In genomic region chr12:113152835-113153814, GRCh38 we compare ENCODE assay signal across 8 cellular contexts. TPM values are rescaled to one million over a fixed set of nuclear protein-coding genes. Genes with fewer than 3 reads are reported as not detected.
DNase-seq lines count a peak whose midpoint lies in the region; ATAC-seq, FAIRE-seq and TF ChIP-seq lines count a peak whose summit lies in the region.

No MANE protein-coding gene starts in this region.

- in situ Hi-C loops in IMR-90 (cut with MboI; ENCODE audit: low sequenced_read_pairs): no loop called here

- TF ChIP-seq RAD21 in IMR-90 (IDR thresholded peaks at IDR 0.05; ENCODE audit: low read length): peak; percentile 47

- no TSS peak for BruUV-seq in IMR-90 (replicated peaks; lab: Mats Ljungman, UMichigan)
- no TSS peak for BruUV-seq in PC-9 (replicated peaks; lab: Mats Ljungman, UMichigan)

- DNase-seq in GM18507 (ENCODE audit: extremely low spot score, insufficient read length, low read depth): peak; percentile 62
- DNase-seq in IMR-90: peak; percentile 65
- peak; percentile 67 to 81 for DNase-seq in PC-9
- DNase-seq in activated T-helper 1 cell treated with Interleukin-2 at 50 U/mL for 16 hours (ENCODE audit: low read depth): peak; percentile 44
- DNase-seq in fibroblast of mammary gland (ENCODE audit: low read depth): peak; percentile 70
- no peak for DNase-seq in natural killer cell
- peak; percentile 55 for DNase-seq in stromal cell of bone marrow (ENCODE audit: low read depth)

- H2AK5ac ChIP-seq in IMR-90 (ENCODE audit: low read depth, low read length): no peak overlapping the region

- peak overlapping the region; percentile 28 for H2AK9ac ChIP-seq in IMR-90 (replicated peaks; ENCODE audit: low read depth, low read length, poor library complexity)

- H2BK5ac ChIP-seq in IMR-90 (ENCODE audit: low read depth, low read length, poor library complexity, severe bottlenecking): no peak overlapping the region

- H3K36me3 Mint-ChIP-seq in natural killer cell: peaks cover 9% of the 10 kb centered on the region

- H3K79me1 ChIP-seq in IMR-90 (ENCODE audit: low read depth in 1 of 2, low read length in 2 of 2): no peaks in the 10 kb centered on the region

- peak overlapping the region; percentile 69 for H3K4me2 ChIP-seq in IMR-90 (ENCODE audit: low read depth, low read length)
- H3K4me2 ChIP-seq in PC-9: peak overlapping the region; percentile 81

- no peak overlapping the region for H4K5ac ChIP-seq in IMR-90 (ENCODE audit: low read depth, low read length)

- no peak overlapping the region for H3K27ac Mint-ChIP-seq in natural killer cell

- ATAC-seq in IMR-90 (ENCODE audit: low read depth) (peak; percentile 82), natural killer cell (peak; percentile 48 to 65 (median 61))

- FAIRE-seq in GM18507 (lab: Jason Lieb, UNC): peak; percentile 83

- H3K9me3 ChIP-seq in IMR-90 (ENCODE audit: control insufficient read depth, insufficient read depth, low read length): no peaks in the 10 kb centered on the region
- no peaks in the 10 kb centered on the region for H3K9me3 ChIP-seq in PC-9 (ENCODE audit: insufficient read depth, low read depth)

- POLR2A ChIA-PET in IMR-90 (lab: Charles Lee; ENCODE audit: unreplicated experiment) (no interaction called here), PC-9 (lab: Charles Lee; ENCODE audit: unreplicated experiment) (interaction anchor here (0.6 to 0.7 kb wide), 4 partner anchors 55 to 1567 kb away, joined by 3 to 14 read pairs (median 6); no protein-coding TSS in a partner anchor)

- TF ChIP-seq POLR2A in IMR-90 (IDR thresholded peaks at IDR 0.05; ENCODE audit: low read depth, low read length): no peak

- TF ChIP-seq CTCF in IMR-90 (conservative IDR thresholded peaks at IDR 0.05; ENCODE audit: low read depth, low read length) (peak; percentile 48), PC-9 (conservative IDR thresholded peaks at IDR 0.05) (peak; percentile 56), fibroblast of mammary gland (conservative IDR thresholded peaks at IDR 0.05; ENCODE audit: control insufficient read depth, insufficient read depth, low read depth, low read length) (peak; percentile 38), natural killer cell (IDR thresholded peaks at IDR 0.05) (no peak)

- WGBS in IMR-90 (ENCODE audit: extremely low coverage in 2 of 2, insufficient read length in 1 of 2), 2 experiments: 2% methylated on average over 38 of the region's 70 CpGs; no CpG with 5 or more reads in 1 of the 2 experiments

- no peak overlapping the region for H3K56ac ChIP-seq in IMR-90 (ENCODE audit: extremely low read depth, insufficient read depth, low read length)

- H3K23ac ChIP-seq in IMR-90 (ENCODE audit: low read depth, low read length): no peak overlapping the region

- H4K8ac ChIP-seq in IMR-90 (ENCODE audit: low read depth in 2 of 2, low read length in 2 of 2): no peak overlapping the region

- H3K36me3 ChIP-seq in ACC112 (ENCODE audit: insufficient read depth, low read length): no peaks in the 10 kb centered on the region
- peaks cover 4% of the 10 kb centered on the region; the same call in 1 of the 2 replicates for H3K36me3 ChIP-seq in IMR-90 (ENCODE audit: control insufficient read depth, insufficient read depth, low read length)
- H3K36me3 ChIP-seq in PC-9 (ENCODE audit: low read depth): no peaks in the 10 kb centered on the region

- no peaks in the 10 kb centered on the region for H3K9me1 ChIP-seq in IMR-90 (ENCODE audit: insufficient read depth, low read length)

- no peaks in the 10 kb centered on the region for H4K20me1 ChIP-seq in IMR-90 (ENCODE audit: insufficient read depth, low read length)
- no peaks in the 10 kb centered on the region for H4K20me1 ChIP-seq in PC-9 (ENCODE audit: insufficient read depth)

- H3K27me3 ChIP-seq in ACC112 (ENCODE audit: insufficient read depth, low read length) (peaks cover 33% of the 10 kb centered on the region), IMR-90 (ENCODE audit: control insufficient read depth, insufficient read depth, low read length) (peaks cover 46% of the 10 kb centered on the region), PC-9 (ENCODE audit: insufficient read depth, low read depth) (no peaks in the 10 kb centered on the region)

- intact Hi-C loops in IMR-90 (cut with micrococcal nuclease) (loop anchor here (1.0 to 5.0 kb wide), 2 partner anchors 105 to 161 kb away; no protein-coding TSS in a partner anchor), PC-9 (cut with micrococcal nuclease; ENCODE audit: unreplicated experiment) (loop anchor here (1.0 to 10.0 kb wide), 5 partner anchors 18 to 248 kb away; partner anchors contain the start of genes OAS1 and RASAL1), natural killer cell (cut with micrococcal nuclease) (no loop called here)

- H3K9me2 ChIP-seq in PC-9 (ENCODE audit: insufficient read depth): no peaks in the 10 kb centered on the region

- peaks cover 19% of the 10 kb centered on the region; the same call in 1 of the 2 replicates for H3F3A ChIP-seq in PC-9 (ENCODE audit: insufficient read depth, low read depth)

- peaks cover 8 to 17% of the 10 kb centered on the region in 2 donors for H3K4me1 Mint-ChIP-seq in natural killer cell

- peaks cover 18 to 29% of the 10 kb centered on the region in 2 donors for H3K27me3 Mint-ChIP-seq in natural killer cell (ENCODE audit: low read depth in 2 of 2)

- peaks cover 11% of the 10 kb centered on the region for H3K4me1 ChIP-seq in ACC112 (ENCODE audit: control insufficient read depth, insufficient read depth, low read length, unreplicated experiment)
- H3K4me1 ChIP-seq in IMR-90 (ENCODE audit: control insufficient read depth, insufficient read depth, low read length): peaks cover 2% of the 10 kb centered on the region; the same call in 1 of the 2 replicates
- H3K4me1 ChIP-seq in PC-9 (replicated peaks; ENCODE audit: insufficient read depth): peaks cover 18% of the 10 kb centered on the region; the same call in 1 of the 2 replicates

- H3K4me3 Mint-ChIP-seq in natural killer cell: peak overlapping the region; percentile 81

- H3K79me2 ChIP-seq in ACC112 (ENCODE audit: control insufficient read depth, insufficient read depth, low read length, unreplicated experiment) (no peaks in the 10 kb centered on the region), PC-9 (ENCODE audit: low read depth) (no peaks in the 10 kb centered on the region)

- H3K9me3 Mint-ChIP-seq in natural killer cell: no peaks in the 10 kb centered on the region

- H3K4me3 ChIP-seq in ACC112 (ENCODE audit: low read depth, low read length): peak overlapping the region; percentile 70
- H3K4me3 ChIP-seq in IMR-90 (ENCODE audit: insufficient read depth, low read depth, low read length): no peak overlapping the region
- peak overlapping the region; percentile 61 for H3K4me3 ChIP-seq in PC-9
- H3K4me3 ChIP-seq in fibroblast of mammary gland (ENCODE audit: control insufficient read depth, low read depth, low read length): no peak overlapping the region

- H3K18ac ChIP-seq in IMR-90 (ENCODE audit: low read depth, low read length): no peak overlapping the region

- H3K27ac ChIP-seq in ACC112 (ENCODE audit: low read depth, low read length) (no peak overlapping the region), IMR-90 (ENCODE audit: insufficient read depth, low read length) (no peak overlapping the region), PC-9 (no peak overlapping the region)

- H3K14ac ChIP-seq in IMR-90 (replicated peaks; ENCODE audit: low read depth, low read length): no peak overlapping the region

- H2BK20ac ChIP-seq in IMR-90 (ENCODE audit: low read depth, low read length): no peak overlapping the region

- dilution Hi-C loops in IMR-90 (cut with HindIII; ENCODE audit: low sequenced_read_pairs, unreplicated experiment): no loop called here

- no peak overlapping the region for H3K9ac ChIP-seq in IMR-90 (ENCODE audit: low read depth, low read length)

- no peak overlapping the region for H2BK120ac ChIP-seq in IMR-90 (ENCODE audit: low read depth, low read length)

- H2BK15ac ChIP-seq in IMR-90 (ENCODE audit: low read depth, low read length): no peak overlapping the region

- CTCF ChIA-PET in IMR-90 (lab: Yijun Ruan, JAX) (interaction anchor here (1.1 to 1.5 kb wide), 5 partner anchors 12 to 161 kb away, joined by 3 to 8 read pairs (median 4); no protein-coding TSS in a partner anchor), PC-9 (lab: Charles Lee) (interaction anchor here (0.5 to 2.9 kb wide), 10 partner anchors 11 to 380 kb away, joined by 3 to 21 read pairs (median 4); partner anchors contain the start of gene RASAL1)

- H3K4ac ChIP-seq in IMR-90 (ENCODE audit: low read depth, low read length): no peak overlapping the region

- no peak overlapping the region for H4K91ac ChIP-seq in IMR-90 (ENCODE audit: insufficient read depth, low read depth, low read length)

- H2AFZ ChIP-seq in ACC112 (ENCODE audit: low read length, unreplicated experiment) (peak overlapping the region; percentile 10), IMR-90 (replicated peaks; ENCODE audit: low read length, poor library complexity) (peak overlapping the region; percentile 91), PC-9 (peak overlapping the region; percentile 88)

TF ChIP-seq in IMR-90, 13 proteins besides CTCF, POLR2A, EP300 and RAD21:
- no peak for TF ChIP-seq CHD1 (IDR thresholded peaks at IDR 0.05; ENCODE audit: low read depth, low read length)
- TF ChIP-seq SMC3 (IDR thresholded peaks at IDR 0.05; ENCODE audit: low read depth, low read length): peak; percentile 42

RNA-seq across cellular contexts. Expression of gene CFAP73, which starts 3.6 kb away (rescaled TPM):
- not detected in 2 replicates for total RNA-seq in IMR-90 (2012; rRNA removed)
- not detected in 2 replicates for polyA plus RNA-seq in IMR-90 (2012; rRNA removed)
- not detected in 2 replicates for polyA plus RNA-seq in IMR-90 (2012; cell fraction: cytosol; rRNA removed)
- not detected in 2 replicates for polyA plus RNA-seq in IMR-90 (2012; cell fraction: nucleus; rRNA removed; ENCODE audit: low replicate concordance)
- total RNA-seq in PC-9 (2021): 1.3 and 1.9 TPM in 2 replicates
- not detected for total RNA-seq in natural killer cell

RNA-seq across cellular contexts. Expression of gene RASAL1, which starts 17.6 kb away (rescaled TPM):
- not detected in 2 replicates for total RNA-seq in IMR-90 (2012; rRNA removed)
- not detected in 2 replicates for polyA plus RNA-seq in IMR-90 (2012; rRNA removed)
- not detected in 2 replicates for polyA plus RNA-seq in IMR-90 (2012; cell fraction: cytosol; rRNA removed)
- not detected in 2 replicates for polyA plus RNA-seq in IMR-90 (2012; cell fraction: nucleus; rRNA removed; ENCODE audit: low replicate concordance)
- 14.9 and 23.6 TPM in 2 replicates for total RNA-seq in PC-9 (2021)
- not detected for total RNA-seq in natural killer cell

RNA-seq across cellular contexts. Expression of gene DDX54, which starts 32.2 kb away (rescaled TPM):
- total RNA-seq in IMR-90 (2012; rRNA removed): 23.8 and 24.4 TPM in 2 replicates
- polyA plus RNA-seq in IMR-90 (2012; rRNA removed): 47.5 and 55.1 TPM in 2 replicates
- 33.5 and 54.5 TPM in 2 replicates for polyA plus RNA-seq in IMR-90 (2012; cell fraction: cytosol; rRNA removed)
- 74.8 and 97.8 TPM in 2 replicates for polyA plus RNA-seq in IMR-90 (2012; cell fraction: nucleus; rRNA removed; ENCODE audit: low replicate concordance)
- total RNA-seq in PC-9 (2021): 80.1 and 81.3 TPM in 2 replicates
- total RNA-seq in natural killer cell: 100 to 1,000 TPM in 1 of 3 donors, 10 to 100 TPM in 2; 84.6 to 100 (median 97.1) TPM

RNA-seq across cellular contexts. Expression of gene RITA1, which starts 32.4 kb away (rescaled TPM):
- total RNA-seq in IMR-90 (2012; rRNA removed) (14.7 and 15.0 TPM in 2 replicates), PC-9 (2021) (15.8 and 16.1 TPM in 2 replicates), natural killer cell (10 to 100 TPM in 2 of 3 donors, 1 to 10 TPM in 1; 7.7 to 13.8 (median 12.0) TPM)
- polyA plus RNA-seq in IMR-90 (2012; rRNA removed): 14.2 and 15.2 TPM in 2 replicates
- polyA plus RNA-seq in IMR-90 (2012; cell fraction: cytosol; rRNA removed): 9.9 and 17.3 TPM in 2 replicates
- polyA plus RNA-seq in IMR-90 (2012; cell fraction: nucleus; rRNA removed; ENCODE audit: low replicate concordance): 7.1 and 9.4 TPM in 2 replicates

Comparison
In these comparisons a context has a peak if more than half of its experiments do, and no peak if none do; other contexts are left out.
1. H2AFZ ChIP-seq: peak in every context shown above with its lines; median percentile 91 in IMR-90; 88 in PC-9; 10 in ACC112.
2. H3K4me3 ChIP-seq: peak in ACC112 (single experiment) and PC-9 (single experiment); none in IMR-90 (single experiment) and fibroblast of mammary gland (single experiment).
3. RNA of gene RASAL1, which starts 17.6 kb away (total RNA-seq): 14.9 to 23.6 TPM in PC-9; not detected in natural killer cell and not detected in IMR-90; every median in the first group is over 10 times any median in the second.